In the genomic region with DNA sequence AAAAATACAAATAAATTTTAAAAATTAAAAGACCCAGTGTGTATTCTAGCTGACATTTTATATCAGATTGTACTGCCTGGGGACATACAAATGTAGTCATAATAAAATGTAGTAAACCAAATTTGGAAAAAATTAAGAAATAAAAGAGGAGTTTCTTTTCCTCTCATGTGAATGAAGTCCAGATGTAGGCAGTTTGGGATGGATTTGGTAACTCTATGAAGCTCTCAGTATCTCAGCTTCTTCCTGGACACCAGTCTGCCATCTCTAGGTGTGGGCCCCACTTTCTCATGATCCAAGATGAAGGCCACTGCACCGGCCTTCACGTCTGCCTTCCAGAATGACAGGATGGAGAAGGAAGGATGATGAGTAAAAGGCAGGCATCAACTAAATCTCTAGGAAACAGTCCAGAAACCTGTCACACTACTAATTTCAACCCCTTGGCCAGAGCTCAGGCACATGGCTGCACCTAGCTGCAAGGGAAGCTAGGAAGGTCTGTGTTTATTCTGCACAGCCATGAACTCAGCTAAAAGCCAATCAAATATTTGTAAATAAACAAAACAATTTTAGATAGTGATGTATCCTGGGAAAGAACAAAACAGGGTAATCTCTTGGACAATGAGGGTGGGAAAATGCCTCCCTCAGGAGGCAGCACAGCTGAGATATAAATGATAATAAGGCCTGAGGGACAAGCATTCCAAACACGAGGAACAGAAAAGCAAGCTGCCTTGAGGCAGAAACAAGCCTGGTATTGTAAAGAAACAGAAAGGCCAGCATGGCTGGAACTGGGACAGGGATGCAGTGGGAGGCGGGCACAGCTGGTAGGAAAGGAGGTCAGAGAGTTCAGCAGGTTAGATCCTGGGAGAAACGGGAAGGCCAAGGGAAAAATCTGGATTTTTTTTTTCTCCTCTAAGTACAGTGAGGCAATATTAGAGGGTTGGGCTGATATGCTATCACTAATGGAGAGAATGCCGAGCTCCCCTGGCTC, we compare ENCODE assay signal across 1 cellular context.
TF ChIP-seq lines count a peak whose summit lies in the region.

No MANE protein-coding gene starts in this region.

TF ChIP-seq in HEK293T, 16 proteins besides CTCF, POLR2A, EP300 and RAD21:
- TF ChIP-seq HDGF (IDR thresholded peaks at IDR 0.05; ENCODE audit: borderline replicate concordance) = no peak
- no peak for TF ChIP-seq SP1 (IDR thresholded peaks at IDR 0.05)
- no peak for TF ChIP-seq LEF1 (IDR thresholded peaks at IDR 0.05; ENCODE audit: borderline replicate concordance)
- TF ChIP-seq SUZ12 (IDR thresholded peaks at IDR 0.05) = no peak
- TF ChIP-seq FOXK2 (IDR thresholded peaks at IDR 0.05) = no peak
- TF ChIP-seq ZNF384 (IDR thresholded peaks at IDR 0.05) = no peak
